28 cellular contexts compared by ENCODE assay signal in the genomic region with DNA sequence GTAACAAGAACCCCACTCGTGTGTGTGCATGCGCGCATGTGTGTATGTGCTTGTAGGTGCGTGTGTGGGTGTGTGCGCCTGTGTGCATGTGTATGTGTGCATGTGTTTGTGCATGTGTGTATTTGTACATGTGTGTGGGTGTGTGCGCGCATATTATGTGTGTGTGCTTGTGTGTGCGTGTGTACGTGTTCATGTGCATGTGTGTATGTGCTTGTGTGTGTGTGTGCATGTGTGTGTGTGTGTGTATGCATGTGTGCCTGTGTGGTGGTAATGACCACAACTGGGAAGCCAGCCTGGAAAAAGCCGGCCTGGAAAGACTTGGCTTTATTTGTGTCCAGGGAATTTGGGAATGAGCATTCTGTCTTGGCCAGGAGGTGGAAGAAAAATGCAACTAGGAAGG.
"Had no signal": no experiment of that assay in that cellular context is flagged by ENCODE, and none has a peak within 500 bp of the region (broad histone marks: within the 10 kb centered on the region; RNA-seq: fewer than 3 reads in every experiment).

No MANE protein-coding gene starts in this region.

- H3K4me2 ChIP-seq: SK-N-SH had no signal

- ATAC-seq: activated CD4-positive, alpha-beta T cell treated with anti-CD3 and anti-CD28 coated beads for 36 hours; activated CD4-positive, CD25-positive, alpha-beta regulatory T cell treated with anti-CD3 and anti-CD28 coated beads, Interleukin-2, amount 50 U/mL, for 24 hours; activated CD8-positive, alpha-beta T cell treated with anti-CD3 and anti-CD28 coated beads, Interleukin-2, amount 10 ng/mL, durations not matched to agents 7 days and 5 days; activated naive CD4-positive, alpha-beta T cell treated with anti-CD3 and anti-CD28 coated beads, Interleukin-2, amount 50 U/mL, for 72 hours; Panc1 had no signal

- H3K4me1 Mint-ChIP-seq: activated CD4-positive, alpha-beta T cell treated with anti-CD3 and anti-CD28 coated beads for 36 hours; activated CD4-positive, alpha-beta T cell treated with anti-CD3 and anti-CD28 coated beads, Interleukin-2, amount 10 ng/mL, durations not matched to agents 7 days and 5 days; brain had no signal

- FAIRE-seq: TTC549 had no signal

- DNase-seq: activated CD4-positive, alpha-beta T cell treated with anti-CD3 and anti-CD28 coated beads for 36 hours; activated CD4-positive, alpha-beta T cell treated with anti-CD3 and anti-CD28 coated beads, Interleukin-2, amount 10 ng/mL, durations not matched to agents 7 days and 5 days; activated CD4-positive, alpha-beta T cell treated with anti-CD3 and anti-CD28 coated beads, Interleukin-2, amount 50 U/mL, for 48 hours; activated CD8-positive, alpha-beta T cell treated with anti-CD3 and anti-CD28 coated beads, Interleukin-2, amount 10 ng/mL, durations not matched to agents 7 days and 5 days; activated gamma-delta T cell; activated naive CD4-positive, alpha-beta T cell treated with Interleukin-2 at 50 U/mL for 16 hours; activated T-cell treated with anti-CD3 and anti-CD28 coated beads, Interleukin-2, amount 50 U/mL, for 24 hours; adrenal gland; caudate nucleus; Kasumi-1; MG63; NCI-H1092; NCI-H1436 treated with DMSO at 0.1 percent for 48 hours; NCI-H1694 treated with DMSO at 0.1 percent for 48 hours; NCI-H2029; NCI-H345; NCI-H524 treated with DMSO at 0.1 percent for 48 hours; SHP77; SK-N-SH had no signal

- H3K9me3 Mint-ChIP-seq: brain had no signal

- H3K27me3 Mint-ChIP-seq: activated CD4-positive, alpha-beta T cell treated with anti-CD3 and anti-CD28 coated beads for 36 hours; activated CD4-positive, alpha-beta T cell treated with anti-CD3 and anti-CD28 coated beads, Interleukin-2, amount 10 ng/mL, durations not matched to agents 7 days and 5 days; activated T-cell treated with anti-CD3 and anti-CD28 coated beads, Interleukin-2, amount 50 U/mL, for 24 hours had no signal

- H3K27ac ChIP-seq: adrenal gland, SJSA1 had no signal

- H3K4me3 Mint-ChIP-seq: activated CD4-positive, alpha-beta T cell treated with anti-CD3 and anti-CD28 coated beads for 36 hours; activated CD4-positive, alpha-beta T cell treated with anti-CD3 and anti-CD28 coated beads, Interleukin-2, amount 10 ng/mL, durations not matched to agents 7 days and 5 days; activated CD8-positive, alpha-beta T cell treated with anti-CD3 and anti-CD28 coated beads, Interleukin-2, amount 10 ng/mL, durations not matched to agents 7 days and 5 days; activated T-cell treated with anti-CD3 and anti-CD28 coated beads, Interleukin-2, amount 50 U/mL, for 24 hours; brain; T-helper 1 cell treated with Interleukin-12 subunit alpha and Interleukin-12 subunit beta and Interleukin-4 antibody, amounts not matched to agents 30 μg/mL and 1 μg/mL, for 36 hours; T-helper 2 cell treated with Interferon-gamma antibody and Interleukin-4, amounts not matched to agents 5 μg/mL and 100 μg/mL, for 36 hours had no signal

- H3K27ac Mint-ChIP-seq: activated CD4-positive, alpha-beta T cell treated with anti-CD3 and anti-CD28 coated beads for 36 hours; activated CD4-positive, alpha-beta T cell treated with anti-CD3 and anti-CD28 coated beads, Interleukin-2, amount 10 ng/mL, durations not matched to agents 7 days and 5 days; activated CD8-positive, alpha-beta T cell treated with anti-CD3 and anti-CD28 coated beads, Interleukin-2, amount 10 ng/mL, durations not matched to agents 7 days and 5 days; activated naive CD4-positive, alpha-beta T cell treated with anti-CD3 and anti-CD28 coated beads, Interleukin-2, amount 50 U/mL, for 72 hours; activated T-cell treated with anti-CD3 and anti-CD28 coated beads, Interleukin-2, amount 50 U/mL, for 24 hours; activated T-helper 2 cell treated with anti-CD3 and anti-CD28 coated beads, Interferon-gamma antibody, Interleukin-2, Interleukin-4, amounts not matched to agents 10 μg/mL and 5 μg/mL and 100 μg/mL, durations not matched to agents 14 hours and 24 hours and 36 hours; brain; T-helper 1 cell treated with Interleukin-12 subunit alpha and Interleukin-12 subunit beta and Interleukin-4 antibody, amounts not matched to agents 30 μg/mL and 1 μg/mL, for 36 hours; T-helper 2 cell treated with Interferon-gamma antibody and Interleukin-4, amounts not matched to agents 5 μg/mL and 100 μg/mL, for 36 hours had no signal

- H3K4me3 ChIP-seq: adrenal gland, MG63, SJSA1 had no signal

- H3K4me1 ChIP-seq: adrenal gland, SJSA1 had no signal

- H3K27me3 ChIP-seq: adrenal gland, MG63, SJSA1 had no signal

- H3K9ac ChIP-seq: SK-N-SH had no signal

- H3K36me3 Mint-ChIP-seq: activated naive CD4-positive, alpha-beta T cell treated with anti-CD3 and anti-CD28 coated beads, Interleukin-2, amount 50 U/mL, for 72 hours; brain had no signal

- H3K9me3 ChIP-seq: adrenal gland, MG63, SK-N-SH had no signal

- H3K36me3 ChIP-seq: adrenal gland, MG63, SJSA1 had no signal
